In genomic region chr2:168456526-168457176, GRCh38 we compare ENCODE assay signal across 1 cellular context.
TF ChIP-seq lines count a peak whose summit lies in the region.

No MANE protein-coding gene starts in this region.

TF ChIP-seq in HepG2, 621 proteins besides CTCF, POLR2A, EP300 and RAD21 (continued from another document and continues in another):
- TF ChIP-seq ZNF407 (CRISPR knock-in tag; IDR thresholded peaks at IDR 0.05; ENCODE audit: not compliant biosample characterization) (peak; percentile 57), PAF1 (CRISPR knock-in tag; IDR thresholded peaks at IDR 0.05) (no peak), ZFP1 (CRISPR knock-in tag; IDR thresholded peaks at IDR 0.05) (no peak), ZFP82 (CRISPR knock-in tag; IDR thresholded peaks at IDR 0.05; ENCODE audit: borderline replicate concordance) (no peak), AGO2 (optimal IDR thresholded peaks at IDR 0.05; ENCODE audit: low read depth, low read length) (peak; percentile 72), ZNF12 (CRISPR knock-in tag; IDR thresholded peaks at IDR 0.05) (no peak), ZSCAN31 (CRISPR knock-in tag; IDR thresholded peaks at IDR 0.05; ENCODE audit: low read depth) (no peak), ZNF788 (CRISPR knock-in tag; IDR thresholded peaks at IDR 0.05; ENCODE audit: borderline replicate concordance) (no peak; the same call in 1 of the 2 replicates), TARDBP (CRISPR knock-in tag; IDR thresholded peaks at IDR 0.05) (no peak), U2AF2 (IDR thresholded peaks at IDR 0.05; ENCODE audit: low read depth, low read length) (no peak), ZNF784 (CRISPR knock-in tag; IDR thresholded peaks at IDR 0.05; ENCODE audit: borderline replicate concordance) (0 out of 2 replicates have a peak, but pooled peaks have one; percentile 19), FOSL1 (CRISPR knock-in tag; IDR thresholded peaks at IDR 0.05; ENCODE audit: borderline replicate concordance) (no peak), SATB2 (CRISPR knock-in tag; IDR thresholded peaks at IDR 0.05) (no peak), ZNF747 (CRISPR knock-in tag; IDR thresholded peaks at IDR 0.05; ENCODE audit: borderline replicate concordance) (peak; percentile 82), ETS1 (CRISPR knock-in tag; IDR thresholded peaks at IDR 0.05) (no peak), BHLHE40 (IDR thresholded peaks at IDR 0.05; ENCODE audit: low read length) (no peak), IKZF5 (CRISPR knock-in tag; IDR thresholded peaks at IDR 0.05) (no peak), ZNF335 (CRISPR knock-in tag; IDR thresholded peaks at IDR 0.05) (no peak), NCOA5 (CRISPR knock-in tag; IDR thresholded peaks at IDR 0.05) (no peak), ZSCAN12 (CRISPR knock-in tag; IDR thresholded peaks at IDR 0.05) (no peak), E2F1 (CRISPR knock-in tag; IDR thresholded peaks at IDR 0.05) (no peak), NKX3-1 (CRISPR knock-in tag; IDR thresholded peaks at IDR 0.05) (no peak), SOX6 (IDR thresholded peaks at IDR 0.05) (no peak), SOX6 (CRISPR knock-in tag; IDR thresholded peaks at IDR 0.05) (peak; percentile 58; the same call in 1 of the 2 replicates), KLF16 (CRISPR knock-in tag; IDR thresholded peaks at IDR 0.05) (no peak), ZFYVE20 (CRISPR knock-in tag; IDR thresholded peaks at IDR 0.05; ENCODE audit: borderline replicate concordance, low read depth) (no peak), SMARCE1 (IDR thresholded peaks at IDR 0.05; ENCODE audit: borderline replicate concordance) (no peak), GATAD2A (CRISPR knock-in tag; IDR thresholded peaks at IDR 0.05) (no peak), ARHGAP35 (CRISPR knock-in tag; IDR thresholded peaks at IDR 0.05; ENCODE audit: borderline replicate concordance) (no peak; the same call in 1 of the 2 replicates), ATF2 (CRISPR knock-in tag; IDR thresholded peaks at IDR 0.05) (no peak), ZNF772 (CRISPR knock-in tag; IDR thresholded peaks at IDR 0.05) (no peak; the same call in 1 of the 2 replicates), ZNF615 (CRISPR knock-in tag; IDR thresholded peaks at IDR 0.05; ENCODE audit: borderline replicate concordance) (no peak), MBNL3 (CRISPR knock-in tag; conservative IDR thresholded peaks at IDR 0.05) (no peak), ZNF235 (CRISPR knock-in tag; IDR thresholded peaks at IDR 0.05; ENCODE audit: borderline replicate concordance) (0 out of 2 replicates have a peak, but pooled peaks have one; percentile 8), ZNF264 (CRISPR knock-in tag; IDR thresholded peaks at IDR 0.05) (no peak), GLMP (CRISPR knock-in tag; IDR thresholded peaks at IDR 0.05; ENCODE audit: borderline replicate concordance) (no peak; the same call in 1 of the 2 replicates), ZBTB38 (CRISPR knock-in tag; IDR thresholded peaks at IDR 0.05) (no peak), KDM5A (IDR thresholded peaks at IDR 0.05; ENCODE audit: borderline replicate concordance, low read length) (peak; percentile 39; the same call in 1 of the 2 replicates), LBX2 (CRISPR knock-in tag; IDR thresholded peaks at IDR 0.05; ENCODE audit: borderline replicate concordance) (no peak), STAT5B (CRISPR knock-in tag; IDR thresholded peaks at IDR 0.05) (no peak), CBX2 (IDR thresholded peaks at IDR 0.05; ENCODE audit: low read depth, low read length) (no peak), CBX2 (CRISPR knock-in tag; IDR thresholded peaks at IDR 0.05; ENCODE audit: low read depth) (0 out of 2 replicates have a peak, but pooled peaks have one; percentile 44), ZNF142 (CRISPR knock-in tag; IDR thresholded peaks at IDR 0.05) (no peak)
